7 cellular contexts compared by ENCODE assay signal in genomic region chr20:48760403-48760889, GRCh38.
DNase-seq lines count a peak whose midpoint lies in the region; ATAC-seq and TF ChIP-seq lines count a peak whose summit lies in the region.

No MANE protein-coding gene starts in this region.

- POLR2A ChIA-PET in HEK293T (lab: Yijun Ruan, JAX) = no interaction called here

- peaks cover 5% of the 10 kb centered on the region for H3K9me3 Mint-ChIP-seq in activated T-cell treated with anti-CD3 and anti-CD28 coated beads, Interleukin-2, amount 50 U/mL, for 4 hours

- H3K4me1 Mint-ChIP-seq in activated T-cell treated with anti-CD3 and anti-CD28 coated beads, Interleukin-2, amount 50 U/mL, for 4 hours (ENCODE audit: low read depth) = peaks cover 91% of the 10 kb centered on the region

- no peaks in the 10 kb centered on the region for H3K27me3 Mint-ChIP-seq in activated T-cell treated with anti-CD3 and anti-CD28 coated beads, Interleukin-2, amount 50 U/mL, for 4 hours (ENCODE audit: low read depth)

- peak overlapping the region; percentile 65 for H3K4me3 Mint-ChIP-seq in activated T-cell treated with anti-CD3 and anti-CD28 coated beads, Interleukin-2, amount 50 U/mL, for 4 hours

- CTCF ChIA-PET in HEK293T (lab: Yijun Ruan, JAX) = no interaction called here

- peak; percentile 63 for ATAC-seq in GM21619 (IDR thresholded peaks at IDR 0.05; ENCODE audit: unreplicated experiment)
- ATAC-seq in activated T-cell treated with anti-CD3 and anti-CD28 coated beads, Interleukin-2, amount 50 U/mL, for 4 hours = peak; percentile 83 to 86
- no peak for ATAC-seq in GM18519 (IDR thresholded peaks at IDR 0.05; ENCODE audit: low FRiP score, unreplicated experiment)

- peaks cover 13% of the 10 kb centered on the region for H3K36me3 Mint-ChIP-seq in activated T-cell treated with anti-CD3 and anti-CD28 coated beads, Interleukin-2, amount 50 U/mL, for 4 hours (ENCODE audit: insufficient read depth)

- DNase-seq in NOMO-1 treated with DMSO at 0.1 percent for 48 hours (lab: John Stamatoyannopoulos, UW; ENCODE audit: unreplicated experiment) (peak; percentile 72), glomerular visceral epithelial cell (ENCODE audit: extremely low spot score) (peak; percentile 31), HEK293T (ENCODE audit: extremely low spot score) (no peak)
- peak; percentile 62 for DNase-seq in activated T-cell treated with anti-CD3 and anti-CD28 coated beads, Interleukin-2, amount 50 U/mL, for 4 hours
- peak; percentile 51 to 67 for DNase-seq in stimulated activated CD8-positive, alpha-beta memory T cell treated with anti-CD3 and anti-CD28 coated beads, Interleukin-15, amount 100 ng/mL, for 4 hours (ENCODE audit: low read depth in 2 of 2)

TF ChIP-seq in HEK293T, 16 proteins besides CTCF, POLR2A, EP300 and RAD21:
- TF ChIP-seq L3MBTL2 (conservative IDR thresholded peaks at IDR 0.05) (no peak), FOXK2 (IDR thresholded peaks at IDR 0.05) (no peak), CTBP1 (IDR thresholded peaks at IDR 0.05; ENCODE audit: borderline replicate concordance) (no peak), PKNOX1 (IDR thresholded peaks at IDR 0.05) (no peak), FOXA1 (IDR thresholded peaks at IDR 0.05) (no peak), HDGF (IDR thresholded peaks at IDR 0.05; ENCODE audit: borderline replicate concordance) (no peak), TARDBP (IDR thresholded peaks at IDR 0.05) (no peak), SP1 (IDR thresholded peaks at IDR 0.05) (no peak), FOXM1 (IDR thresholded peaks at IDR 0.05; ENCODE audit: borderline replicate concordance) (no peak), SUZ12 (IDR thresholded peaks at IDR 0.05) (no peak), LEF1 (IDR thresholded peaks at IDR 0.05; ENCODE audit: borderline replicate concordance) (no peak), ELF4 (IDR thresholded peaks at IDR 0.05) (no peak), ZNF384 (IDR thresholded peaks at IDR 0.05) (no peak), ARNT (IDR thresholded peaks at IDR 0.05) (no peak)
TF ChIP-seq in HEK293T: peak in this region for 0.
